ENCODE assay signal across 14 cellular contexts in the genomic region with DNA sequence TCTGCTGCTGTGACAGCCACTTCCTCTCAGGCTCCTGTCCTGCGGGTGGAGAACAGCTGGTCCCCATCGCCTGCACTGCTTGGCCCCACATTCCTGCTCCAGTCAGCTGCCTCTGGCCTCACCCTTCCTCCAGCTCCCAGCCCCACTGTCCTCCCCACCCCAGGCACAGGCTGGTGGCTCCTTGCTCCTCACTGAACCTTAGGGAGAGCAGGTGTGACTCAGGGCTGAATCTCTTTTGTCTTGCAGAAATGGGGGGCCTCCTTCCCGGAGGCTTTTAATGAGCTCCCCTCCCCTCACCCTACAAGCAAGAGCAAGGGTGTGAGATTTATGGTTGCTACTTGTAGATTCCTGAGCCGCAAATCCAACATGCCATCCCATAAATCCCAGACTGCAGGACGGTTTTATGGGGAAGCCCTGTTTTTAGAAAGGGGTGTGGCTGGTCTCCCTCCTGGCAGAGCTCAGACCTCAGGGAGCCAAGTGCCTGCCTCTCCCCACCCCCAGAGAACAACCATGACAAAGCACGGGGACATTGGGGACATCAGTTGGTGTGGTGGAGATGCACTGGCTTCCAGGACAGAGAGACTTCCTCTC. TPM values are rescaled to one million over a fixed set of nuclear protein-coding genes. Genes with fewer than 3 reads are reported as not detected.
DNase-seq lines count a peak whose midpoint lies in the region; ATAC-seq, FAIRE-seq and TF ChIP-seq lines count a peak whose summit lies in the region.
"Had no signal": no experiment of that assay in that cellular context is flagged by ENCODE, and none has a peak within 500 bp of the region (broad histone marks: within the 10 kb centered on the region; RNA-seq: fewer than 3 reads in every experiment).

No MANE protein-coding gene starts in this region.

- TF ChIP-seq EP300 in sigmoid colon (IDR thresholded peaks at IDR 0.05) = peak in 1 of 4 donors; percentile 56

- DNase-seq in HCT116 (ENCODE audit: low read depth, low spot score) = no peak
- peak in 48 of 61 donors; percentile 41 to 89 (median 78) for DNase-seq in caudate nucleus (lab: John Stamatoyannopoulos, UW)
- peak; percentile 92 for DNase-seq in kidney
- peak; percentile 85 for DNase-seq in sigmoid colon
- no peak for DNase-seq in RKO (ENCODE audit: low spot score)
- DNase-seq in effector memory CD8-positive, alpha-beta T cell = no peak
- DNase-seq: Caco-2, NCI-H510A, pancreas, SHP77 treated with DMSO at 0.1 percent for 48 hours had no signal

- RAD21 ChIA-PET in HCT116 (lab: Charles Lee; ENCODE audit: low non-redundant PET in 1 of 2, low total read pairs in 2 of 2, uncharacterized antibody in 2 of 2, unreplicated experiment in 2 of 2) = no interaction called here

- peaks cover 0 to 4% of the 10 kb centered on the region in 2 donors for H3K4me1 Mint-ChIP-seq in effector memory CD8-positive, alpha-beta T cell (ENCODE audit: low read depth in 2 of 2)

- no peaks in the 10 kb centered on the region for H3K27me3 ChIP-seq in HCT116 (ENCODE audit: insufficient read depth, low read length)
- H3K27me3 ChIP-seq in sigmoid colon = no peaks in the 10 kb centered on the region
- H3K27me3 ChIP-seq: ascending aorta, pancreas had no signal

- peaks cover 7 to 29% of the 10 kb centered on the region in 2 experiments; a peak in 3 of 4 replicates for H3K4me1 ChIP-seq in HCT116 (ENCODE audit: control insufficient read depth in 1 of 2, insufficient read depth in 2 of 2, low read length in 2 of 2)
- peaks cover 8 to 49% of the 10 kb centered on the region in 2 donors for H3K4me1 ChIP-seq in kidney (ENCODE audit: control insufficient read depth in 1 of 2, insufficient read depth in 1 of 2, low read depth in 1 of 2, low read length in 2 of 2)
- H3K4me1 ChIP-seq in sigmoid colon = peaks cover 3 to 69% (median 55%) of the 10 kb centered on the region in 4 donors
- H3K4me1 ChIP-seq: Caco-2, pancreas had no signal

- no peak overlapping the region for H2AFZ ChIP-seq in HCT116 (ENCODE audit: low read depth, low read length, poor library complexity, severe bottlenecking)

- no peak overlapping the region for H3K27ac ChIP-seq in HCT116 (ENCODE audit: low read depth, low read length)
- H3K27ac ChIP-seq in caudate nucleus (ENCODE audit: low read depth, low read length) = peak overlapping the region; percentile 99
- no peak overlapping the region for H3K27ac ChIP-seq in kidney (ENCODE audit: low read depth in 2 of 2, low read length in 2 of 2)
- peak overlapping the region in 3 of 4 donors; percentile 78 to 80 (median 80) for H3K27ac ChIP-seq in sigmoid colon
- H3K27ac ChIP-seq: ascending aorta, pancreas had no signal

- 11 to 39% methylated on average over 6 of the region's 6 CpGs for WGBS in sigmoid colon, 2 donors

- POLR2A ChIA-PET in HCT116 (lab: Charles Lee) = no interaction called here

- FAIRE-seq in kidney (lab: Jason Lieb, UNC) = no peak
- FAIRE-seq: endometrium, pancreas had no signal

- H3K4me2 ChIP-seq in HCT116 (ENCODE audit: low read length) = peak overlapping the region; percentile 23; the same call in 1 of the 2 replicates

- H3K4me3 ChIP-seq in HCT116 (replicated peaks in 1 of 2; ENCODE audit: low read depth in 1 of 2, low read length in 2 of 2) = no peak overlapping the region
- H3K4me3 ChIP-seq in kidney (ENCODE audit: low read length in 2 of 2) = no peak overlapping the region
- no peak overlapping the region for H3K4me3 ChIP-seq in sigmoid colon
- H3K4me3 ChIP-seq: ascending aorta, pancreas had no signal

- H3K9me3 Mint-ChIP-seq in effector memory CD8-positive, alpha-beta T cell = no peaks in the 10 kb centered on the region

- no peaks in the 10 kb centered on the region for H4K20me1 ChIP-seq in HCT116 (ENCODE audit: insufficient read depth)

- no peaks in the 10 kb centered on the region; the same call in 1 of the 2 replicates for H3K79me2 ChIP-seq in HCT116 (ENCODE audit: insufficient read depth, low read length)

- intact Hi-C loops in HCT116 (cut with micrococcal nuclease) = loop anchor here (10.0 kb wide), 1 partner anchor 245 kb away; no protein-coding TSS in a partner anchor
- intact Hi-C loops in kidney (cut with DNase I) = no loop called here
- intact Hi-C loops in sigmoid colon (cut with DNase I) = loop anchor here (10.0 kb wide), 2 partner anchors 115 to 165 kb away; partner anchors contain the start of genes ELK4 and KLHDC8A

- no peak for TF ChIP-seq RAD21 in HCT116 (IDR thresholded peaks at IDR 0.05; ENCODE audit: low read depth)

- no peaks in the 10 kb centered on the region for H3K9me2 ChIP-seq in HCT116 (ENCODE audit: insufficient read depth)

- peaks cover 9 to 22% of the 10 kb centered on the region in 2 donors for H3K27me3 Mint-ChIP-seq in effector memory CD8-positive, alpha-beta T cell

- H3K9ac ChIP-seq in HCT116 (ENCODE audit: low read length) (no peak overlapping the region), kidney (ENCODE audit: low read length in 2 of 2) (no peak overlapping the region)

- TF ChIP-seq CTCF in HCT116 (IDR thresholded peaks at IDR 0.05 in 2 of 3, conservative IDR thresholded peaks at IDR 0.05 in 1 of 3; ENCODE audit: borderline replicate concordance in 1 of 3, insufficient read depth in 1 of 3, low read depth in 2 of 3, low read length in 2 of 3) = no peak
- no peak for TF ChIP-seq CTCF in kidney (IDR thresholded peaks at IDR 0.05; ENCODE audit: borderline replicate concordance, extremely low read depth, insufficient read depth)
- no peak for TF ChIP-seq CTCF in sigmoid colon (IDR thresholded peaks at IDR 0.05)

- no TSS peak for BruUV-seq in HCT116 (replicated peaks; lab: Mats Ljungman, UMichigan)

- H3K27ac Mint-ChIP-seq in effector memory CD8-positive, alpha-beta T cell = peak overlapping the region in 1 of 2 donors; percentile 27

- no peak for TF ChIP-seq POLR2A in HCT116 (IDR thresholded peaks at IDR 0.05; ENCODE audit: borderline replicate concordance, extremely low read depth, insufficient read depth, insufficient read length)
- no peak for TF ChIP-seq POLR2A in sigmoid colon (IDR thresholded peaks at IDR 0.05)

- H3K36me3 Mint-ChIP-seq in effector memory CD8-positive, alpha-beta T cell (ENCODE audit: insufficient read depth) = peaks cover 3% of the 10 kb centered on the region

- CTCF ChIA-PET in HCT116 (lab: Charles Lee) = interaction anchor here (1.2 kb wide), 1 partner anchor 34 kb away, joined by 3 read pairs; no protein-coding TSS in a partner anchor

- H3K36me3 ChIP-seq in HCT116 (ENCODE audit: control insufficient read depth in 1 of 2, insufficient read depth in 2 of 2, low read length in 2 of 2) = no peaks in the 10 kb centered on the region
- peaks cover 4 to 10% of the 10 kb centered on the region in 2 donors for H3K36me3 ChIP-seq in kidney (ENCODE audit: control insufficient read depth in 1 of 2, insufficient read depth in 2 of 2, low read length in 2 of 2)
- H3K36me3 ChIP-seq in sigmoid colon = no peaks in the 10 kb centered on the region
- H3K36me3 ChIP-seq: pancreas had no signal

- no peak for ATAC-seq in HCT116
- no peak for ATAC-seq in HG03571 (IDR thresholded peaks at IDR 0.05; ENCODE audit: unreplicated experiment)
- ATAC-seq in effector memory CD8-positive, alpha-beta T cell (replicated peaks) = no peak
- ATAC-seq in GM18517 (IDR thresholded peaks at IDR 0.05; ENCODE audit: unreplicated experiment) = no peak

- H3K9me3 ChIP-seq in HCT116 (ENCODE audit: control insufficient read depth in 1 of 2, insufficient read depth in 1 of 2, low read depth in 1 of 2, low read length in 2 of 2) (no peaks in the 10 kb centered on the region), kidney (ENCODE audit: control insufficient read depth in 1 of 2, low read length in 2 of 2) (no peaks in the 10 kb centered on the region), sigmoid colon (no peaks in the 10 kb centered on the region)
- H3K9me3 ChIP-seq: ascending aorta, Caco-2, pancreas had no signal

- H3K4me3 Mint-ChIP-seq in effector memory CD8-positive, alpha-beta T cell = no peak overlapping the region

TF ChIP-seq in HCT116, 20 proteins besides CTCF, POLR2A, EP300 and RAD21:
- no peak for TF ChIP-seq ELF1 (IDR thresholded peaks at IDR 0.05; ENCODE audit: borderline replicate concordance, low read depth)

RNA-seq across cellular contexts. Expression of gene CDK18, which starts 15.2 kb away (rescaled TPM):
- total RNA-seq in HCT116 (2021; ENCODE audit: unreplicated experiment) (32.0 TPM), kidney (25.7 TPM), sigmoid colon (10 to 100 TPM in 2 of 4 donors, 1 to 10 TPM in 2; 6.7 to 14.3 (median 11.4) TPM)
- polyA plus RNA-seq in HCT116 (2012) = 30.5 and 30.7 TPM in 2 replicates
- polyA plus RNA-seq in kidney (ENCODE audit: insufficient read depth, low read depth, low replicate concordance) (36.3 TPM), sigmoid colon (10 to 100 TPM; 10.8 to 26.8 (median 14.3) TPM)

Comparison
In these comparisons a context has a peak if more than half of its experiments do, and no peak if none do; other contexts are left out.
1. DNase-seq: peak in caudate nucleus (48 of 61), kidney (single experiment) and sigmoid colon (single experiment); none in HCT116 (single experiment), RKO (single experiment) and effector memory CD8-positive, alpha-beta T cell (0 of 3).
2. H3K27ac ChIP-seq: peak in caudate nucleus (single experiment) and sigmoid colon (3 of 4); none in HCT116 (single experiment) and kidney (0 of 2).